In genomic region chr16:4616047-4616811, GRCh38 we compare ENCODE assay signal across 1 cellular context.
TF ChIP-seq lines count a peak whose summit lies in the region.

No MANE protein-coding gene starts in this region.

TF ChIP-seq in GM12878, 131 proteins besides CTCF, POLR2A, EP300 and RAD21 (continued from another document and continues in another):
- TF ChIP-seq, protein P1, sequence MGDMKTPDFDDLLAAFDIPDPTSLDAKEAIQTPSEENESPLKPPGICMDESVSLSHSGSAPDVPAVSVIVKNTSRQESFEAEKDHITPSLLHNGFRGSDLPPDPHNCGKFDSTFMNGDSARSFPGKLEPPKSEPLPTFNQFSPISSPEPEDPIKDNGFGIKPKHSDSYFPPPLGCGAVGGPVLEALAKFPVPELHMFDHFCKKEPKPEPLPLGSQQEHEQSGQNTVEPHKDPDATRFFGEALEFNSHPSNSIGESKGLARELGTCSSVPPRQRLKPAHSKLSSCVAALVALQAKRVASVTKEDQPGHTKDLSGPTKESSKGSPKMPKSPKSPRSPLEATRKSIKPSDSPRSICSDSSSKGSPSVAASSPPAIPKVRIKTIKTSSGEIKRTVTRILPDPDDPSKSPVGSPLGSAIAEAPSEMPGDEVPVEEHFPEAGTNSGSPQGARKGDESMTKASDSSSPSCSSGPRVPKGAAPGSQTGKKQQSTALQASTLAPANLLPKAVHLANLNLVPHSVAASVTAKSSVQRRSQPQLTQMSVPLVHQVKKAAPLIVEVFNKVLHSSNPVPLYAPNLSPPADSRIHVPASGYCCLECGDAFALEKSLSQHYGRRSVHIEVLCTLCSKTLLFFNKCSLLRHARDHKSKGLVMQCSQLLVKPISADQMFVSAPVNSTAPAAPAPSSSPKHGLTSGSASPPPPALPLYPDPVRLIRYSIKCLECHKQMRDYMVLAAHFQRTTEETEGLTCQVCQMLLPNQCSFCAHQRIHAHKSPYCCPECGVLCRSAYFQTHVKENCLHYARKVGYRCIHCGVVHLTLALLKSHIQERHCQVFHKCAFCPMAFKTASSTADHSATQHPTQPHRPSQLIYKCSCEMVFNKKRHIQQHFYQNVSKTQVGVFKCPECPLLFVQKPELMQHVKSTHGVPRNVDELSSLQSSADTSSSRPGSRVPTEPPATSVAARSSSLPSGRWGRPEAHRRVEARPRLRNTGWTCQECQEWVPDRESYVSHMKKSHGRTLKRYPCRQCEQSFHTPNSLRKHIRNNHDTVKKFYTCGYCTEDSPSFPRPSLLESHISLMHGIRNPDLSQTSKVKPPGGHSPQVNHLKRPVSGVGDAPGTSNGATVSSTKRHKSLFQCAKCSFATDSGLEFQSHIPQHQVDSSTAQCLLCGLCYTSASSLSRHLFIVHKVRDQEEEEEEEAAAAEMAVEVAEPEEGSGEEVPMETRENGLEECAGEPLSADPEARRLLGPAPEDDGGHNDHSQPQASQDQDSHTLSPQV (IDR thresholded peaks at IDR 0.05) = no peak
- TF ChIP-seq YY1 (IDR thresholded peaks at IDR 0.05; ENCODE audit: low read depth, low read length) (peak; percentile 72), JUNB (IDR thresholded peaks at IDR 0.05) (no peak), SREBF2 (IDR thresholded peaks at IDR 0.05; ENCODE audit: low read length) (no peak), SP1 (IDR thresholded peaks at IDR 0.05; ENCODE audit: low read depth, low read length) (peak; percentile 92), ZNF687 (IDR thresholded peaks at IDR 0.05) (peak; percentile 77), IRF4 (IDR thresholded peaks at IDR 0.05; ENCODE audit: low read depth, low read length) (no peak), ZZZ3 (IDR thresholded peaks at IDR 0.05; ENCODE audit: control insufficient read depth, insufficient read length, low read depth) (no peak), TAF1 (IDR thresholded peaks at IDR 0.05; ENCODE audit: borderline replicate concordance, low read depth, low read length) (peak; percentile 64; the same call in 1 of the 2 replicates), CREB1 (IDR thresholded peaks at IDR 0.05; ENCODE audit: low read depth) (peak; percentile 98), E4F1 (IDR thresholded peaks at IDR 0.05; ENCODE audit: borderline replicate concordance, partially characterized antibody) (peak; percentile 81), CHD1 (IDR thresholded peaks at IDR 0.05; ENCODE audit: low read depth, low read length) (no peak), SMAD5 (IDR thresholded peaks at IDR 0.05; ENCODE audit: low read depth) (peak; percentile 73), EZH2 (IDR thresholded peaks at IDR 0.05; ENCODE audit: borderline replicate concordance, control insufficient read depth, low read depth, low read length) (no peak), BHLHE40 (IDR thresholded peaks at IDR 0.05; ENCODE audit: borderline replicate concordance in 1 of 2, low read depth in 2 of 2, low read length in 1 of 2) (peak; percentile 36 to 78; a peak in 3 of 4 replicates), LARP7 (IDR thresholded peaks at IDR 0.05) (no peak; the same call in 1 of the 2 replicates), ZNF274 (IDR thresholded peaks at IDR 0.05; ENCODE audit: insufficient read depth, insufficient read length) (no peak), MYB (IDR thresholded peaks at IDR 0.05; ENCODE audit: borderline replicate concordance, low read depth, low read length) (peak; percentile 4; the same call in 1 of the 2 replicates), HCFC1 (IDR thresholded peaks at IDR 0.05; ENCODE audit: low read length) (peak; percentile 93), MAX (IDR thresholded peaks at IDR 0.05; ENCODE audit: low read depth, low read length) (peak; percentile 35; the same call in 1 of the 2 replicates), KLF5 (IDR thresholded peaks at IDR 0.05; ENCODE audit: partially characterized antibody) (peak; percentile 69), TARDBP (IDR thresholded peaks at IDR 0.05; ENCODE audit: borderline replicate concordance) (no peak), HDGF (IDR thresholded peaks at IDR 0.05) (peak; percentile 61; the same call in 1 of the 2 replicates), POU2F2 (IDR thresholded peaks at IDR 0.05; ENCODE audit: borderline replicate concordance, low read depth, low read length) (peak; percentile 95; the same call in 2 of the 3 replicates), ELK1 (IDR thresholded peaks at IDR 0.05; ENCODE audit: low read depth, low read length) (peak; percentile 95), SMARCA5 (IDR thresholded peaks at IDR 0.05) (peak; percentile 58; the same call in 1 of the 2 replicates), BCLAF1 (IDR thresholded peaks at IDR 0.05) (no peak), TCF12 (IDR thresholded peaks at IDR 0.05; ENCODE audit: low read depth, low read length) (no peak)
- TF ChIP-seq, protein P2, sequence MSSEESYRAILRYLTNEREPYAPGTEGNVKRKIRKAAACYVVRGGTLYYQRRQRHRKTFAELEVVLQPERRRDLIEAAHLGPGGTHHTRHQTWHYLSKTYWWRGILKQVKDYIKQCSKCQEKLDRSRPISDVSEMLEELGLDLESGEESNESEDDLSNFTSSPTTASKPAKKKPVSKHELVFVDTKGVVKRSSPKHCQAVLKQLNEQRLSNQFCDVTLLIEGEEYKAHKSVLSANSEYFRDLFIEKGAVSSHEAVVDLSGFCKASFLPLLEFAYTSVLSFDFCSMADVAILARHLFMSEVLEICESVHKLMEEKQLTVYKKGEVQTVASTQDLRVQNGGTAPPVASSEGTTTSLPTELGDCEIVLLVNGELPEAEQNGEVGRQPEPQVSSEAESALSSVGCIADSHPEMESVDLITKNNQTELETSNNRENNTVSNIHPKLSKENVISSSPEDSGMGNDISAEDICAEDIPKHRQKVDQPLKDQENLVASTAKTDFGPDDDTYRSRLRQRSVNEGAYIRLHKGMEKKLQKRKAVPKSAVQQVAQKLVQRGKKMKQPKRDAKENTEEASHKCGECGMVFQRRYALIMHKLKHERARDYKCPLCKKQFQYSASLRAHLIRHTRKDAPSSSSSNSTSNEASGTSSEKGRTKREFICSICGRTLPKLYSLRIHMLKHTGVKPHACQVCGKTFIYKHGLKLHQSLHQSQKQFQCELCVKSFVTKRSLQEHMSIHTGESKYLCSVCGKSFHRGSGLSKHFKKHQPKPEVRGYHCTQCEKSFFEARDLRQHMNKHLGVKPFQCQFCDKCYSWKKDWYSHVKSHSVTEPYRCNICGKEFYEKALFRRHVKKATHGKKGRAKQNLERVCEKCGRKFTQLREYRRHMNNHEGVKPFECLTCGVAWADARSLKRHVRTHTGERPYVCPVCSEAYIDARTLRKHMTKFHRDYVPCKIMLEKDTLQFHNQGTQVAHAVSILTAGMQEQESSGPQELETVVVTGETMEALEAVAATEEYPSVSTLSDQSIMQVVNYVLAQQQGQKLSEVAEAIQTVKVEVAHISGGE (CRISPR knock-in tag; IDR thresholded peaks at IDR 0.05) = no peak
- TF ChIP-seq, protein P3, sequence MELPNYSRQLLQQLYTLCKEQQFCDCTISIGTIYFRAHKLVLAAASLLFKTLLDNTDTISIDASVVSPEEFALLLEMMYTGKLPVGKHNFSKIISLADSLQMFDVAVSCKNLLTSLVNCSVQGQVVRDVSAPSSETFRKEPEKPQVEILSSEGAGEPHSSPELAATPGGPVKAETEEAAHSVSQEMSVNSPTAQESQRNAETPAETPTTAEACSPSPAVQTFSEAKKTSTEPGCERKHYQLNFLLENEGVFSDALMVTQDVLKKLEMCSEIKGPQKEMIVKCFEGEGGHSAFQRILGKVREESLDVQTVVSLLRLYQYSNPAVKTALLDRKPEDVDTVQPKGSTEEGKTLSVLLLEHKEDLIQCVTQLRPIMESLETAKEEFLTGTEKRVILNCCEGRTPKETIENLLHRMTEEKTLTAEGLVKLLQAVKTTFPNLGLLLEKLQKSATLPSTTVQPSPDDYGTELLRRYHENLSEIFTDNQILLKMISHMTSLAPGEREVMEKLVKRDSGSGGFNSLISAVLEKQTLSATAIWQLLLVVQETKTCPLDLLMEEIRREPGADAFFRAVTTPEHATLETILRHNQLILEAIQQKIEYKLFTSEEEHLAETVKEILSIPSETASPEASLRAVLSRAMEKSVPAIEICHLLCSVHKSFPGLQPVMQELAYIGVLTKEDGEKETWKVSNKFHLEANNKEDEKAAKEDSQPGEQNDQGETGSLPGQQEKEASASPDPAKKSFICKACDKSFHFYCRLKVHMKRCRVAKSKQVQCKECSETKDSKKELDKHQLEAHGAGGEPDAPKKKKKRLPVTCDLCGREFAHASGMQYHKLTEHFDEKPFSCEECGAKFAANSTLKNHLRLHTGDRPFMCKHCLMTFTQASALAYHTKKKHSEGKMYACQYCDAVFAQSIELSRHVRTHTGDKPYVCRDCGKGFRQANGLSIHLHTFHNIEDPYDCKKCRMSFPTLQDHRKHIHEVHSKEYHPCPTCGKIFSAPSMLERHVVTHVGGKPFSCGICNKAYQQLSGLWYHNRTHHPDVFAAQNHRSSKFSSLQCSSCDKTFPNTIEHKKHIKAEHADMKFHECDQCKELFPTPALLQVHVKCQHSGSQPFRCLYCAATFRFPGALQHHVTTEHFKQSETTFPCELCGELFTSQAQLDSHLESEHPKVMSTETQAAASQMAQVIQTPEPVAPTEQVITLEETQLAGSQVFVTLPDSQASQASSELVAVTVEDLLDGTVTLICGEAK (IDR thresholded peaks at IDR 0.05; ENCODE audit: borderline replicate concordance) = peak; percentile 79; the same call in 1 of the 2 replicates
